8 cellular contexts compared by ENCODE assay signal in the genomic region with DNA sequence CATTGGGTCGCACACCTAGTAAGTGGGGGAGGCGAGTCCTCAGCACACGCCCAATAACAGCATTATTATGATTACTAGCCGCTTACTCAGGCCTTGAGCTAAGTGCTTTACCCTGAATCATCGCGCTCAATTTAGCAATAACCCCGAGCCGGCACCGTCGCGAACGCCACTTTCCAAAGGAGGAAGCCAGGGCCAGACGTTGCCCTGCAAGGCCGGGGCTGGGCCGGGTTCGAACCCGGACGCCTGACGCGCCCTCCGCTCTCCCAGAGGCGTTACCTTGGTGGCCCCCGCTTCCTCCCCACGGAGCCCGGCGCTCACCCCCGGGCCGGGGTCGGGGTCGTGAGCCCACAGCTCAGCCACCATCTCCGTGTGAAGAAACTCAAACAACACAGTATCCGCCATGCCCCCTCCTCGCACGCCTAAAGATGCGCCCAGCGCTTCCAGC. TPM values are rescaled to one million over a fixed set of nuclear protein-coding genes. Genes with fewer than 3 reads are reported as not detected.
DNase-seq lines count a peak whose midpoint lies in the region; ATAC-seq, FAIRE-seq and TF ChIP-seq lines count a peak whose summit lies in the region.

A gene with protein sequence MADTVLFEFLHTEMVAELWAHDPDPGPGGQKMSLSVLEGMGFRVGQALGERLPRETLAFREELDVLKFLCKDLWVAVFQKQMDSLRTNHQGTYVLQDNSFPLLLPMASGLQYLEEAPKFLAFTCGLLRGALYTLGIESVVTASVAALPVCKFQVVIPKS (minus strand): TSS at position 421 of the 445 bp plus-strand sequence. CDS start 19 bp downstream, at position 402.

- peak; percentile 1 for ATAC-seq in HG02610 (IDR thresholded peaks at IDR 0.05; ENCODE audit: unreplicated experiment)

- peak; percentile 51 to 70 for TF ChIP-seq POLR2A in uterus (IDR thresholded peaks at IDR 0.05)

- H3K4me1 ChIP-seq in PC-9 (replicated peaks; ENCODE audit: insufficient read depth) (peaks cover 33% of the 10 kb centered on the region), uterus (peaks cover 8 to 21% of the 10 kb centered on the region in 2 donors)

- H3F3A ChIP-seq in PC-9 (ENCODE audit: insufficient read depth, low read depth) = peaks cover 33% of the 10 kb centered on the region; the same call in 1 of the 2 replicates

- no peaks in the 10 kb centered on the region for H3K9me2 ChIP-seq in PC-9 (ENCODE audit: insufficient read depth)

- peaks cover 4% of the 10 kb centered on the region; the same call in 1 of the 2 replicates for H4K20me1 ChIP-seq in PC-9 (ENCODE audit: insufficient read depth)

- peak within 1 kb of the TSS; percentile 95 for H2AFZ ChIP-seq in PC-9

- H3K27ac ChIP-seq in PC-9 (peak within 1 kb of the TSS; percentile 84), uterus (peak within 1 kb of the TSS; percentile 84 to 96)

- intact Hi-C loops in PC-9 (cut with micrococcal nuclease; ENCODE audit: unreplicated experiment) (loop anchor here (1.0 to 2.0 kb wide), 2 partner anchors 28 to 85 kb away; partner anchors contain the start of gene PPP1R37), uterus (cut with DNase I; ENCODE audit: low total_unique reads) (no loop called here)

- peak within 1 kb of the TSS; percentile 86 for H3K4me3 ChIP-seq in PC-9
- H3K4me3 ChIP-seq in uterus = peak within 1 kb of the TSS; percentile 85 to 93

- POLR2A ChIA-PET in PC-9 (lab: Charles Lee; ENCODE audit: unreplicated experiment) = interaction anchor here (0.6 to 1.2 kb wide), 8 partner anchors 10 to 1644 kb away, joined by 3 to 9 read pairs (median 6); partner anchors contain the start of gene PPP1R13L

- FAIRE-seq in urothelium cell line (lab: Jason Lieb, UNC) = no peak

- CTCF ChIA-PET in PC-9 (lab: Charles Lee) = no interaction called here

- H3K36me3 ChIP-seq in PC-9 (ENCODE audit: low read depth) (no peaks in the 10 kb centered on the region), uterus (no peaks in the 10 kb centered on the region)

- H3K27me3 ChIP-seq in PC-9 (ENCODE audit: insufficient read depth, low read depth) (no peaks in the 10 kb centered on the region), uterus (no peaks in the 10 kb centered on the region)

- H3K79me2 ChIP-seq in PC-9 (ENCODE audit: low read depth) = peaks cover 48% of the 10 kb centered on the region

- no peaks in the 10 kb centered on the region for H3K9me3 ChIP-seq in PC-9 (ENCODE audit: insufficient read depth, low read depth)
- H3K9me3 ChIP-seq in uterus = no peaks in the 10 kb centered on the region

- TF ChIP-seq CTCF in PC-9 (conservative IDR thresholded peaks at IDR 0.05) (no peak), uterus (IDR thresholded peaks at IDR 0.05) (no peak)

- peak within 1 kb of the TSS; percentile 98 for H3K4me2 ChIP-seq in PC-9

- BruUV-seq in PC-9 (replicated peaks; lab: Mats Ljungman, UMichigan) = TSS peak; percentile 72

- DNase-seq in GM04503 (ENCODE audit: low read depth) (peak; percentile 23), PC-9 (peak in 1 of 2 experiments; percentile 84), dermis microvascular lymphatic vessel endothelial cell (ENCODE audit: low read depth in 2 of 2) (peak in 1 of 2 donors; percentile 56), mesenteric fat pad (ENCODE audit: low spot score) (no peak), uterus (no peak), activated gamma-delta T cell treated with Interleukin-2 at 50 U/mL for 16 hours (no peak), urothelium cell line (ENCODE audit: low spot score) (no peak)

RNA-seq across cellular contexts. Expression of the gene that starts here (rescaled TPM):
- total RNA-seq in PC-9 (2021) = 61.6 and 104 TPM in 2 replicates
- 19.0 and 34.4 TPM in 2 replicates for total RNA-seq in dermis microvascular lymphatic vessel endothelial cell
- total RNA-seq in mesenteric fat pad = 12.3 TPM
- total RNA-seq in uterus = 10 to 100 TPM in 3 of 4 donors, 1 to 10 TPM in 1; 4.1 to 25.9 (median 16.5) TPM
